ENCODE assay signal across 10 cellular contexts in the genomic region with DNA sequence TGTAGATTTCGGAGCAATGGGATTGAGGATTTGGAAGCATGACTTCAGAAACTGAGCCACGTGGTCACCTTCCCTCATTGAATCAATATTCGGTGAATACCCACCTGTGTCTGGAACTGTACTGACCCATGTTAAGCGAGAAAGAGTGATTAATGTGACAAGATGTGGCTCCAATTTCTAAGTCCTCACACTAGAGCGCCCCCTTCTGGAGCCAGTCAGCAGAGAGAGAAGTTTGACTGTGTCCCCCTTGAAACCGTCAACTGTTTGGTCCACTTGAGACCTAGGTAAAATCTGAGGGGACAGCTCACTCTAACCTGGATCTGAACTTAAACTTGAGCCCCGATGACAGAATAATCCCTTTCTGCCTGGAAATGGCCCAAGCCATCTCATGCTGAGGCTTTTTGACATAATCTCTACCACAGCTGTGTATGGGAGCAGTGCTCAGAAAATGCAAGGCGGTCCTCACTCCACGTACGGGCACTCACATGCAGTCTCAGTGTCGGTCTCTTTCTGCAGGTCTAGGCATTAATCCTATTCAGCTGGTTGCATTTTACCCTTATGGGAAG. TPM values are rescaled to one million over a fixed set of nuclear protein-coding genes. Genes with fewer than 3 reads are reported as not detected.
DNase-seq lines count a peak whose midpoint lies in the region; ATAC-seq, FAIRE-seq and TF ChIP-seq lines count a peak whose summit lies in the region.
"Had no signal": no experiment of that assay in that cellular context is flagged by ENCODE, and none has a peak within 500 bp of the region (broad histone marks: within the 10 kb centered on the region; RNA-seq: fewer than 3 reads in every experiment).

No MANE protein-coding gene starts in this region.

- no peaks in the 10 kb centered on the region for H3K36me3 ChIP-seq in fibroblast of lung (ENCODE audit: control insufficient read depth, insufficient read depth, low read length)

- no peaks in the 10 kb centered on the region for H3K9me3 Mint-ChIP-seq in H9
- H3K9me3 Mint-ChIP-seq: activated naive CD4-positive, alpha-beta T cell treated with anti-CD3 and anti-CD28 coated beads, Interleukin-2, amount 50 U/mL, for 24 hours had no signal

- H3T11ph ChIP-seq in H9 (ENCODE audit: low read length), result no peak overlapping the region

- no peaks in the 10 kb centered on the region for H3K79me1 ChIP-seq in H9 (ENCODE audit: insufficient read depth, low read depth, low read length, poor library complexity, severe bottlenecking)

- H2BK15ac ChIP-seq in H9 (ENCODE audit: low read depth, low read length), result no peak overlapping the region

- H3K4me2 ChIP-seq in H9 (ENCODE audit: insufficient read depth, insufficient read length, low read length) (no peak overlapping the region), fibroblast of lung (ENCODE audit: extremely low read depth, insufficient read depth, low read length) (no peak overlapping the region)

- H3K23me2 ChIP-seq in H9 (ENCODE audit: insufficient read length, low read depth, low read length, poor library complexity, severe bottlenecking), result no peaks in the 10 kb centered on the region

- H3K4me1 ChIP-seq in H9 (ENCODE audit: insufficient read depth, low read length) (no peaks in the 10 kb centered on the region), fibroblast of lung (ENCODE audit: control insufficient read depth, extremely low read depth, insufficient read depth, low read length) (peaks cover 42% of the 10 kb centered on the region)

- H3K56ac ChIP-seq in H9 (ENCODE audit: insufficient read length, low read depth, low read length), result no peak overlapping the region

- WGBS in H9 (ENCODE audit: extremely low coverage, insufficient read length, low lambda C conversion rate), result no CpG with 5 or more reads among the region's 11 CpGs

- H3K27me3 Mint-ChIP-seq in H9 (ENCODE audit: low read depth), result no peaks in the 10 kb centered on the region
- H3K27me3 Mint-ChIP-seq: activated naive CD4-positive, alpha-beta T cell treated with anti-CD3 and anti-CD28 coated beads, Interleukin-2, amount 50 U/mL, for 24 hours had no signal

- DNase-seq in H9 (peak; percentile 61), fibroblast of lung (ENCODE audit: low read depth in 2 of 2) (no peak), frontal cortex (ENCODE audit: low spot score in 2 of 2) (no peak), AG08396 (ENCODE audit: low spot score) (no peak)
- DNase-seq in stimulated activated CD4-positive, alpha-beta T cell treated with anti-CD3 and anti-CD28 coated beads, Interleukin-4, amount 100 ng/mL, for 24 hours, result peak; percentile 37
- DNase-seq: posterior cingulate gyrus had no signal

- no peak overlapping the region for H4K8ac ChIP-seq in H9 (replicated peaks; ENCODE audit: insufficient read length, low read depth, low read length)

- H3K23ac ChIP-seq in H9 (ENCODE audit: insufficient read length, low read depth, low read length), result no peak overlapping the region

- no peak overlapping the region for H2BK12ac ChIP-seq in H9 (ENCODE audit: insufficient read length, low read depth, low read length)

- H4K20me1 ChIP-seq in H9 (ENCODE audit: control insufficient read depth, insufficient read depth, insufficient read length) (no peaks in the 10 kb centered on the region), fibroblast of lung (ENCODE audit: control insufficient read depth, extremely low read depth, insufficient read depth, low read length) (no peaks in the 10 kb centered on the region)

- H3K14ac ChIP-seq in H9 (ENCODE audit: insufficient read depth, low read length), result no peak overlapping the region

- peaks cover 13 to 16% (median 14%) of the 10 kb centered on the region in 3 experiments for H3K36me3 Mint-ChIP-seq in H9 (ENCODE audit: insufficient read depth in 1 of 3, low read depth in 3 of 3)

- H3K4me3 Mint-ChIP-seq in H9, result no peak overlapping the region
- H3K4me3 Mint-ChIP-seq: activated naive CD4-positive, alpha-beta T cell treated with anti-CD3 and anti-CD28 coated beads, Interleukin-2, amount 50 U/mL, for 24 hours had no signal

- H2AFZ ChIP-seq in H9 (ENCODE audit: low read length) (no peak overlapping the region), fibroblast of lung (ENCODE audit: low read length) (no peak overlapping the region)

- H2BK20ac ChIP-seq in H9 (ENCODE audit: low read depth, low read length, poor library complexity, severe bottlenecking), result no peak overlapping the region

- H3K4me3 ChIP-seq in WI38 (ENCODE audit: low read depth, low read length) (no peak overlapping the region), fibroblast of lung (replicated peaks in 1 of 4; ENCODE audit: control extremely low read depth in 1 of 4, insufficient read depth in 1 of 4, low read depth in 3 of 4, low read length in 4 of 4) (no peak overlapping the region)

- no peak overlapping the region for H4K5ac ChIP-seq in H9 (ENCODE audit: insufficient read length, low read depth, low read length)

- TF ChIP-seq CTCF in H9 (conservative IDR thresholded peaks at IDR 0.05) (peak; percentile 87), WI38 (IDR thresholded peaks at IDR 0.05; ENCODE audit: low read depth, low read length) (peak; percentile 39), fibroblast of lung (conservative IDR thresholded peaks at IDR 0.05 in 1 of 2, IDR thresholded peaks at IDR 0.05 in 1 of 2; ENCODE audit: low read depth in 1 of 2, low read length in 2 of 2) (peak; percentile 28 to 35)

- H3K79me2 ChIP-seq in H9 (ENCODE audit: insufficient read depth, low read length), result no peaks in the 10 kb centered on the region
- no peaks in the 10 kb centered on the region for H3K79me2 ChIP-seq in fibroblast of lung (ENCODE audit: control insufficient read depth, insufficient read depth, low read length)

- FAIRE-seq in frontal cortex (lab: Jason Lieb, UNC), result no peak

- H3K4ac ChIP-seq in H9 (ENCODE audit: low read depth, low read length), result no peak overlapping the region

- no peak overlapping the region for H4K91ac ChIP-seq in H9 (ENCODE audit: insufficient read length, low read depth, low read length)

- H2BK120ac ChIP-seq in H9 (ENCODE audit: low read depth, low read length, poor library complexity, severe bottlenecking), result no peak overlapping the region

- H3K18ac ChIP-seq in H9 (ENCODE audit: insufficient read length, low read depth, low read length), result no peak overlapping the region

- H3K27me3 ChIP-seq in H9 (ENCODE audit: insufficient read depth, low read length) (no peaks in the 10 kb centered on the region), fibroblast of lung (ENCODE audit: control insufficient read depth, insufficient read depth, low read length) (no peaks in the 10 kb centered on the region)

- no peak for ATAC-seq in activated CD4-positive, CD25-positive, alpha-beta regulatory T cell treated with anti-CD3 and anti-CD28 coated beads, Interleukin-2, amount 50 U/mL, for 24 hours
- no peak for ATAC-seq in HG03159 (IDR thresholded peaks at IDR 0.05; ENCODE audit: unreplicated experiment)

- H3K9me3 ChIP-seq in H9 (ENCODE audit: control insufficient read depth, low read depth, low read length) (no peaks in the 10 kb centered on the region), fibroblast of lung (ENCODE audit: control insufficient read depth, insufficient read depth, low read depth, low read length) (no peaks in the 10 kb centered on the region)

- no peak overlapping the region for H3K27ac Mint-ChIP-seq in H9
- H3K27ac Mint-ChIP-seq: activated naive CD4-positive, alpha-beta T cell treated with anti-CD3 and anti-CD28 coated beads, Interleukin-2, amount 50 U/mL, for 24 hours had no signal

- H3K27ac ChIP-seq in H9 (ENCODE audit: insufficient read length, low read depth, low read length) (no peak overlapping the region), fibroblast of lung (ENCODE audit: insufficient read depth, low read length) (no peak overlapping the region)

- H2AK5ac ChIP-seq in H9 (ENCODE audit: insufficient read length, low read length), result no peak overlapping the region

- H2BK5ac ChIP-seq in H9 (ENCODE audit: insufficient read length, low read length), result no peak overlapping the region

- no peak overlapping the region for H3K9ac ChIP-seq in H9 (ENCODE audit: extremely low read depth, insufficient read length, low read length)
- no peak overlapping the region for H3K9ac ChIP-seq in fibroblast of lung (ENCODE audit: insufficient read depth, low read length)

- H3K4me1 Mint-ChIP-seq in H9, result peaks cover 3 to 7% of the 10 kb centered on the region in 2 experiments

RNA-seq across cellular contexts. Expression of gene LIMD1, which starts 47.8 kb away (rescaled TPM):
- total RNA-seq in H9 (2021), result 34.6 and 34.8 TPM in 2 replicates
- 20.0 and 33.9 TPM in 2 replicates for total RNA-seq in fibroblast of lung
- 16.0 and 16.8 TPM in 2 replicates for polyA plus RNA-seq in fibroblast of lung
- 19.7 and 20.4 TPM in 2 replicates for polyA plus RNA-seq in fibroblast of lung (2012)
- polyA minus RNA-seq in fibroblast of lung (ENCODE audit: low replicate concordance), result 148 and 253 TPM in 2 replicates
- total RNA-seq in frontal cortex, result 5.3 TPM

Comparison
In these comparisons a context has a peak if more than half of its experiments do, and no peak if none do; other contexts are left out.
1. DNase-seq: peak in H9 (single experiment) and stimulated activated CD4-positive, alpha-beta T cell treated with anti-CD3 and anti-CD28 coated beads, Interleukin-4, amount 100 ng/mL, for 24 hours (single experiment); none in fibroblast of lung (0 of 2), frontal cortex (0 of 2) and AG08396 (single experiment).
2. CTCF ChIP-seq: peak in every context shown above with its lines; median percentile 87 in H9; 39 in WI38; 32 in fibroblast of lung.